In the genomic region with DNA sequence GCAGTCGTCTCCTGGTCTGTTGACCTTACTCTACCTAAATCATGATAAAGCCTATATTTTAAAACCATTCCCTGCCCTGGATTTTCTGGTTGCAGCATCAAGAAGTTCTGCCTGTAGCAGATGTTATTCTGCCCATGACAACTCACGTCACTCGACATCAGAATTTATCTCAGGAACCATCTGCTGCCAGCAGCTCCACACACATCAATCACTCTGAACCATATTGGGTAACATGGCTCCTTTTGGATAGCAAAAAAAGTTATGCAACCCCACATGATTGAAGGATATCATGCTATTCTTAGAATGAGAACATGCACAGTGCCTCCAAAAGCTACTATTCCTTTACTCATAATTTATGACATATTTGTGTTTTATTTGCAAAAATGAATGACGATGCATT, we compare ENCODE assay signal across 22 cellular contexts.
"Had no signal": no experiment of that assay in that cellular context is flagged by ENCODE, and none has a peak within 500 bp of the region (broad histone marks: within the 10 kb centered on the region; RNA-seq: fewer than 3 reads in every experiment).

No MANE protein-coding gene starts in this region.

- H3K4me3 ChIP-seq: dorsolateral prefrontal cortex, lung, pancreas, spleen, thyroid gland had no signal

- H3K36me3 ChIP-seq: brain microvascular endothelial cell, neutrophil, pancreas, spleen, thyroid gland had no signal

- H3K27me3 ChIP-seq: brain microvascular endothelial cell, dorsolateral prefrontal cortex, foreskin keratinocyte, neutrophil, pancreas, spleen, thyroid gland had no signal

- H3K4me1 Mint-ChIP-seq: natural killer cell had no signal

- DNase-seq: activated CD4-positive, alpha-beta T cell treated with anti-CD3 and anti-CD28 coated beads for 48 hours; activated CD4-positive, CD25-positive, alpha-beta regulatory T cell; activated CD8-positive, alpha-beta T cell treated with anti-CD3 and anti-CD28 coated beads, Interleukin-2, amount 10 ng/mL, durations not matched to agents 7 days and 5 days; activated naive CD4-positive, alpha-beta T cell treated with Interleukin-2 at 50 U/mL for 16 hours; activated T-cell treated with anti-CD3 and anti-CD28 coated beads, Interleukin-2, amount 50 U/mL, for 24 hours; brain microvascular endothelial cell; central memory CD4-positive, alpha-beta T cell; dorsolateral prefrontal cortex; foreskin keratinocyte; glutamatergic neuron; natural killer cell; pancreas; spleen; stimulated activated CD8-positive, alpha-beta memory T cell treated with anti-CD3 and anti-CD28 coated beads, Interleukin-4, amount 100 ng/mL, for 48 hours; stimulated activated naive CD4-positive, alpha-beta T cell treated with Interleukin-2 at 50 U/mL for 16 hours; T-helper 2 cell; thyroid gland had no signal

- H3K27ac Mint-ChIP-seq: activated CD8-positive, alpha-beta T cell treated with anti-CD3 and anti-CD28 coated beads, Interleukin-2, amount 10 ng/mL, durations not matched to agents 7 days and 5 days; activated T-cell treated with anti-CD3 and anti-CD28 coated beads, Interleukin-2, amount 50 U/mL, for 24 hours; activated T-helper 2 cell treated with anti-CD3 and anti-CD28 coated beads, Interferon-gamma antibody, Interleukin-2, Interleukin-4, amounts not matched to agents 10 μg/mL and 5 μg/mL and 100 μg/mL, durations not matched to agents 14 hours and 24 hours and 36 hours; natural killer cell had no signal

- H3K36me3 Mint-ChIP-seq: natural killer cell had no signal

- H3K9me3 ChIP-seq: neutrophil, pancreas, thyroid gland had no signal

- H3K4me3 Mint-ChIP-seq: activated CD8-positive, alpha-beta T cell treated with anti-CD3 and anti-CD28 coated beads, Interleukin-2, amount 10 ng/mL, durations not matched to agents 7 days and 5 days; activated T-cell treated with anti-CD3 and anti-CD28 coated beads, Interleukin-2, amount 50 U/mL, for 24 hours; natural killer cell had no signal

- H3K27ac ChIP-seq: brain microvascular endothelial cell, dorsolateral prefrontal cortex, epithelial cell of prostate, foreskin keratinocyte, pancreas, spleen, thyroid gland had no signal

- H3K4me1 ChIP-seq: foreskin keratinocyte, pancreas, spleen, thyroid gland had no signal

- H3K27me3 Mint-ChIP-seq: activated T-cell treated with anti-CD3 and anti-CD28 coated beads, Interleukin-2, amount 50 U/mL, for 24 hours had no signal

- ATAC-seq: activated CD8-positive, alpha-beta T cell treated with anti-CD3 and anti-CD28 coated beads, Interleukin-2, amount 10 ng/mL, durations not matched to agents 7 days and 5 days; foreskin keratinocyte; natural killer cell; pancreas; sciatic nerve had no signal
